In the genomic region with DNA sequence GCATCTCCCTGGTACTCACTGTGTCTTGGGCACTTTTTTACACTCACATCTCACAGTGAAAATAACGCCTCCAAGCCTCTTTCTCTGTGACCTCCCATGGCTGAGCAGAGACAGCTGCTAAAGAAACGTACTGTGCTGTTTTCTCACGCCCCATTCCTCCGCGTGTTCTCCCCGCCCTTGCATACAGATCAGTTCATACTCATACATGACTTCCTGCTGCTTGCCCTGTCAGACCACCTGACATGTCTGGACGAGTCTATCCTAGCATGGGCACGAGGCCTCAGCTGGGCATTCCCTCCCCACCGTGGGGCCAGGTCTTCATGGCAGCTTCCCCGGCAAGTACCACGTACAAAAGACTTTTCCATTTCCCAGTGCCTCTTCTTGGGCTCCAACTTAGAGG, we compare ENCODE assay signal across 11 cellular contexts. TPM values are rescaled to one million over a fixed set of nuclear protein-coding genes. Genes with fewer than 3 reads are reported as not detected.
A peak's percentile ranks its signal among the peaks of the same experiment; 100 is the strongest.
DNase-seq lines count a peak whose midpoint lies in the region; ATAC-seq and TF ChIP-seq lines count a peak whose summit lies in the region.
"Had no signal": no experiment of that assay in that cellular context is flagged by ENCODE, and none has a peak within 500 bp of the region (broad histone marks: within the 10 kb centered on the region; RNA-seq: fewer than 3 reads in every experiment).

No MANE protein-coding gene starts in this region.

- TF ChIP-seq CTCF in RWPE2 (IDR thresholded peaks at IDR 0.05; ENCODE audit: poor library complexity, severe bottlenecking) (no peak), osteoblast (IDR thresholded peaks at IDR 0.05; ENCODE audit: extremely low read depth, low read depth, low read length) (no peak), prostate gland (IDR thresholded peaks at IDR 0.05) (no peak), foreskin fibroblast (IDR thresholded peaks at IDR 0.05; ENCODE audit: low read depth, low read length) (no peak)

- ATAC-seq in GM21825 (IDR thresholded peaks at IDR 0.05; ENCODE audit: unreplicated experiment) (peak; percentile 51), RWPE2 (ENCODE audit: low read depth) (peak; percentile 68)
- ATAC-seq: naive thymus-derived CD4-positive, alpha-beta T cell had no signal

- no peak overlapping the region for H3K4me2 ChIP-seq in osteoblast (ENCODE audit: insufficient read depth, low read length)

- H3K9me3 ChIP-seq in RWPE2 (ENCODE audit: severe bottlenecking): peaks cover 4% of the 10 kb centered on the region
- H3K9me3 ChIP-seq in osteoblast (ENCODE audit: low read depth, low read length): no peaks in the 10 kb centered on the region
- H3K9me3 ChIP-seq in prostate gland: no peaks in the 10 kb centered on the region

- H3K27me3 ChIP-seq in RWPE2 (ENCODE audit: insufficient read depth, poor library complexity, severe bottlenecking) (no peaks in the 10 kb centered on the region), osteoblast (ENCODE audit: insufficient read depth, low read length) (no peaks in the 10 kb centered on the region), prostate gland (replicated peaks; ENCODE audit: insufficient read depth) (no peaks in the 10 kb centered on the region)

- peak overlapping the region; percentile 95 for H3K27ac ChIP-seq in RWPE2 (ENCODE audit: poor library complexity, severe bottlenecking)
- peak overlapping the region; percentile 89 for H3K27ac ChIP-seq in osteoblast (ENCODE audit: low read depth, low read length)
- H3K27ac ChIP-seq in prostate gland: no peak overlapping the region

- H3K4me1 ChIP-seq in RWPE2 (ENCODE audit: insufficient read depth, poor library complexity, severe bottlenecking) (peaks cover 30% of the 10 kb centered on the region), osteoblast (ENCODE audit: insufficient read depth, low read length) (peaks cover 12% of the 10 kb centered on the region), prostate gland (replicated peaks) (no peaks in the 10 kb centered on the region)

- in situ Hi-C loops in GM18951 (cut with MboI; ENCODE audit: low sequenced_read_pairs, unreplicated experiment): no loop called here
- in situ Hi-C loops in KBM-7 (cut with MboI; ENCODE audit: low pct_unique_long_range_greater_than_20kb, low sequenced_read_pairs): no loop called here

- H2AFZ ChIP-seq in osteoblast (ENCODE audit: low read length): no peak overlapping the region

- H4K20me1 ChIP-seq in osteoblast (ENCODE audit: insufficient read depth, low read length): no peaks in the 10 kb centered on the region

- TF ChIP-seq POLR2A in GM18951 (IDR thresholded peaks at IDR 0.05; ENCODE audit: extremely low read depth, insufficient read depth, insufficient read length) (peak; percentile 35), prostate gland (IDR thresholded peaks at IDR 0.05) (no peak)

- H3K4me3 ChIP-seq in RWPE2 (ENCODE audit: severe bottlenecking) (no peak overlapping the region), osteoblast (ENCODE audit: insufficient read depth, low read length) (no peak overlapping the region), prostate gland (no peak overlapping the region), foreskin fibroblast (ENCODE audit: low read depth in 1 of 2, low read length in 2 of 2) (no peak overlapping the region)

- peak; percentile 91 for DNase-seq in RWPE2 (ENCODE audit: low spot score)
- no peak for DNase-seq in osteoblast (ENCODE audit: insufficient read length, low spot score, missing footprints)
- no peak for DNase-seq in prostate gland (ENCODE audit: low spot score)
- no peak for DNase-seq in foreskin fibroblast
- no peak for DNase-seq in KBM-7
- DNase-seq: amniotic stem cell; DND-41; naive thymus-derived CD4-positive, alpha-beta T cell; T-cell had no signal

- H3K79me2 ChIP-seq in osteoblast (ENCODE audit: insufficient read depth, low read length): no peaks in the 10 kb centered on the region

- WGBS in prostate gland: 51% methylated on average over 11 of the region's 11 CpGs

- H3K36me3 ChIP-seq in RWPE2 (ENCODE audit: low read depth): no peaks in the 10 kb centered on the region
- H3K36me3 ChIP-seq in osteoblast (ENCODE audit: insufficient read depth, low read length): no peaks in the 10 kb centered on the region
- no peaks in the 10 kb centered on the region for H3K36me3 ChIP-seq in prostate gland

- intact Hi-C loops in prostate gland (cut with DNase I): no loop called here

RNA-seq across cellular contexts. Expression of a gene that starts 21.2 kb away (rescaled TPM):
- total RNA-seq in osteoblast (not detected in 2 replicates), prostate gland (10 to 100 TPM in 1 of 2 donors, not detected in 1; 27.4 TPM)

RNA-seq across cellular contexts. Expression of a gene that starts 31.0 kb away (rescaled TPM):
- total RNA-seq in osteoblast (0.36 TPM in 1 of 2 replicates, not detected in the other), prostate gland (not detected)

RNA-seq across cellular contexts. Expression of a gene that starts 41.1 kb away (rescaled TPM):
- 1.1 and 1.5 TPM in 2 replicates for total RNA-seq in osteoblast
- total RNA-seq in prostate gland: 1 to 10 TPM in 1 of 2 donors, under 1 TPM in 1; 0.23 to 3.1 TPM

Comparison
In these comparisons a context has a peak if more than half of its experiments do, and no peak if none do; other contexts are left out.
1. H3K27ac ChIP-seq: peak in RWPE2 (single experiment) and osteoblast (single experiment); none in prostate gland (0 of 2).